25 cellular contexts compared by ENCODE assay signal in genomic region chr7:7479275-7479674, GRCh38.
"Had no signal": no experiment of that assay in that cellular context is flagged by ENCODE, and none has a peak within 500 bp of the region (broad histone marks: within the 10 kb centered on the region; RNA-seq: fewer than 3 reads in every experiment).

No MANE protein-coding gene starts in this region.

- DNase-seq: islet precursor cell; mesendoderm; naive B cell; natural killer cell; nephron progenitor cell; occipital lobe; psoas muscle; sigmoid colon; stimulated activated CD4-positive, alpha-beta T cell treated with anti-CD3 and anti-CD28 coated beads, Interleukin-1b, Interleukin-23, amount 100 ng/mL, for 48 hours; stimulated activated CD4-positive, alpha-beta T cell treated with anti-CD3 and anti-CD28 coated beads, Interleukin-2, amount 100 ng/mL, for 48 hours; stimulated activated CD4-positive, alpha-beta T cell treated with anti-CD3 and anti-CD28 coated beads, Interleukin-4, amount 100 ng/mL, for 4 hours; stimulated activated CD8-positive, alpha-beta memory T cell treated with anti-CD3 and anti-CD28 coated beads, Interleukin-4, amount 100 ng/mL, for 48 hours; stimulated activated naive CD4-positive, alpha-beta T cell treated with Interleukin-2 at 50 U/mL for 16 hours; stimulated activated naive CD8-positive, alpha-beta T cell treated with anti-CD3 and anti-CD28 coated beads, Interleukin-15, amount 100 ng/mL, for 72 hours had no signal

- H3K79me2 ChIP-seq: hepatocyte, parathyroid adenoma had no signal

- H3K27me3 ChIP-seq: heart right ventricle, hepatocyte, neural progenitor cell, neutrophil, sigmoid colon, tibial nerve, vagina had no signal

- ATAC-seq: left lobe of liver; natural killer cell; psoas muscle; stimulated activated memory B cell treated with anti-CD40 and anti-IgM and Interleukin-4, amounts not matched to agents 10 μg/mL and 1 μg/mL and 100 μg/mL, for 72 hours; stimulated activated naive CD8-positive, alpha-beta T cell treated with anti-CD3 and anti-CD28 coated beads, Interleukin-15, amount 100 ng/mL, for 72 hours had no signal

- H2AFZ ChIP-seq: hepatocyte, neural progenitor cell, parathyroid adenoma had no signal

- H3K4me1 ChIP-seq: neural progenitor cell, parathyroid adenoma, psoas muscle, sigmoid colon, vagina had no signal

- H3K4me3 ChIP-seq: heart right ventricle, hepatocyte, lung, neural progenitor cell, psoas muscle, sigmoid colon, smooth muscle cell, tibial nerve, vagina had no signal

- H3K4me2 ChIP-seq: hepatocyte, neural progenitor cell, smooth muscle cell had no signal

- H3K9me3 ChIP-seq: neutrophil, psoas muscle, sigmoid colon, vagina had no signal

- H3K27ac ChIP-seq: hepatocyte, neural progenitor cell, neutrophil, parathyroid adenoma, psoas muscle, sigmoid colon, vagina had no signal

- H3K36me3 ChIP-seq: heart right ventricle, neutrophil, sigmoid colon, vagina had no signal

- H3K9ac ChIP-seq: neural progenitor cell, parathyroid adenoma had no signal
